8 cellular contexts compared by ENCODE assay signal in genomic region chr6:15621203-15622044, GRCh38. TPM values are rescaled to one million over a fixed set of nuclear protein-coding genes. Genes with fewer than 3 reads are reported as not detected.
A peak's percentile ranks its signal among the peaks of the same experiment; 100 is the strongest.
DNase-seq lines count a peak whose midpoint lies in the region; ATAC-seq and TF ChIP-seq lines count a peak whose summit lies in the region.

No MANE protein-coding gene starts in this region.

- no peaks in the 10 kb centered on the region for H3K9me3 Mint-ChIP-seq in neural progenitor cell

- H3K36me3 Mint-ChIP-seq in neural progenitor cell: no peaks in the 10 kb centered on the region

- peak overlapping the region; percentile 7 for H3K27ac Mint-ChIP-seq in neural progenitor cell

- peak overlapping the region; percentile 25 for H3K4me3 Mint-ChIP-seq in neural progenitor cell

- H3K9me3 ChIP-seq in BLaER1 treated with 17β-estradiol and CSF1 and Interleukin-3, amounts not matched to agents 10 nM and 100 nM (replicated peaks in 1 of 11): peaks cover 0 to 10% (median 8%) of the 10 kb centered on the region in 11 experiments; a peak in 7 of 22 replicates
- H3K9me3 ChIP-seq in SJCRH30 (replicated peaks) (no peaks in the 10 kb centered on the region), esophagus muscularis mucosa (no peaks in the 10 kb centered on the region), neural progenitor cell (ENCODE audit: low read depth) (no peaks in the 10 kb centered on the region)

- no peaks in the 10 kb centered on the region for H3K79me2 ChIP-seq in neural progenitor cell (ENCODE audit: low read depth)

- no peak overlapping the region for H3K4me3 ChIP-seq in BLaER1 treated with 17β-estradiol and CSF1 and Interleukin-3, amounts not matched to agents 10 nM and 100 nM
- H3K4me3 ChIP-seq in SJCRH30: no peak overlapping the region
- H3K4me3 ChIP-seq in esophagus muscularis mucosa: no peak overlapping the region
- no peak overlapping the region for H3K4me3 ChIP-seq in neural progenitor cell

- peaks cover 0 to 61% (median 8%) of the 10 kb centered on the region in 11 experiments; a peak in 12 of 22 replicates for H4K20me1 ChIP-seq in BLaER1 treated with 17β-estradiol and CSF1 and Interleukin-3, amounts not matched to agents 10 nM and 100 nM
- peaks cover 4% of the 10 kb centered on the region for H4K20me1 ChIP-seq in neural progenitor cell (ENCODE audit: low read depth)

- TF ChIP-seq EP300 in esophagus muscularis mucosa (IDR thresholded peaks at IDR 0.05): peak; percentile 5

- peaks cover 19 to 56% (median 23%) of the 10 kb centered on the region in 10 experiments for H3K4me1 ChIP-seq in BLaER1 treated with 17β-estradiol and CSF1 and Interleukin-3, amounts not matched to agents 10 nM and 100 nM
- peaks cover 22% of the 10 kb centered on the region for H3K4me1 ChIP-seq in SJCRH30
- peaks cover 31 to 37% (median 33%) of the 10 kb centered on the region in 4 donors for H3K4me1 ChIP-seq in esophagus muscularis mucosa
- peaks cover 20% of the 10 kb centered on the region for H3K4me1 ChIP-seq in neural progenitor cell

- DNase-seq in SJCRH30 (peak; percentile 48 to 69), esophagus muscularis mucosa (ENCODE audit: extremely low spot score) (no peak), neural progenitor cell (ENCODE audit: low spot score) (peak; percentile 65), A172 (ENCODE audit: low spot score) (no peak)

- peak overlapping the region in 8 of 11 experiments; percentile 3 to 60 (median 44); a peak in 12 of 22 replicates for H3K27ac ChIP-seq in BLaER1 treated with 17β-estradiol and CSF1 and Interleukin-3, amounts not matched to agents 10 nM and 100 nM
- no peak overlapping the region for H3K27ac ChIP-seq in SJCRH30
- peak overlapping the region; percentile 41 to 69 (median 63) for H3K27ac ChIP-seq in esophagus muscularis mucosa (replicated peaks in 1 of 4)
- no peak overlapping the region for H3K27ac ChIP-seq in neural progenitor cell

- peak overlapping the region; percentile 8 to 70 (median 48); a peak in 18 of 22 replicates for H3K4me2 ChIP-seq in BLaER1 treated with 17β-estradiol and CSF1 and Interleukin-3, amounts not matched to agents 10 nM and 100 nM
- no peak overlapping the region for H3K4me2 ChIP-seq in neural progenitor cell

- peak overlapping the region in 10 of 11 experiments; percentile 1 to 53 (median 40); a peak in 9 of 22 replicates for H3K9ac ChIP-seq in BLaER1 treated with 17β-estradiol and CSF1 and Interleukin-3, amounts not matched to agents 10 nM and 100 nM
- no peak overlapping the region for H3K9ac ChIP-seq in neural progenitor cell

- peaks cover 10 to 51% (median 30%) of the 10 kb centered on the region in 11 experiments; a peak in 20 of 22 replicates for H3K36me3 ChIP-seq in BLaER1 treated with 17β-estradiol and CSF1 and Interleukin-3, amounts not matched to agents 10 nM and 100 nM
- H3K36me3 ChIP-seq in SJCRH30: no peaks in the 10 kb centered on the region
- H3K36me3 ChIP-seq in esophagus muscularis mucosa: peaks cover 0 to 12% (median 0%) of the 10 kb centered on the region in 4 donors
- H3K36me3 ChIP-seq in neural progenitor cell: no peaks in the 10 kb centered on the region

- no peaks in the 10 kb centered on the region for H3K27me3 ChIP-seq in BLaER1 treated with 17β-estradiol and CSF1 and Interleukin-3, amounts not matched to agents 10 nM and 100 nM
- H3K27me3 ChIP-seq in SJCRH30 (no peaks in the 10 kb centered on the region), esophagus muscularis mucosa (no peaks in the 10 kb centered on the region), neural progenitor cell (no peaks in the 10 kb centered on the region)

- H3K4me1 Mint-ChIP-seq in neural progenitor cell: peaks cover 17% of the 10 kb centered on the region

- no peak for TF ChIP-seq POLR2A in esophagus muscularis mucosa (IDR thresholded peaks at IDR 0.05; ENCODE audit: low read depth)

- intact Hi-C loops in esophagus muscularis mucosa (cut with DNase I): loop anchor here (5.0 to 10.0 kb wide), 3 partner anchors 129 to 1487 kb away; no protein-coding TSS in a partner anchor

- H3F3A ChIP-seq in neural progenitor cell (ENCODE audit: low read depth): peaks cover 15% of the 10 kb centered on the region

- no peak overlapping the region for H2AFZ ChIP-seq in neural progenitor cell (replicated peaks)

- 45% methylated on average over 6 of the region's 6 CpGs for WGBS in esophagus muscularis mucosa

- peak; percentile 78 for ATAC-seq in GM19328 (IDR thresholded peaks at IDR 0.05; ENCODE audit: unreplicated experiment)
- peak; percentile 89 for ATAC-seq in HG03159 (IDR thresholded peaks at IDR 0.05; ENCODE audit: unreplicated experiment)
- no peak for ATAC-seq in GM19324 (IDR thresholded peaks at IDR 0.05; ENCODE audit: low FRiP score, unreplicated experiment)

- H3K27me3 Mint-ChIP-seq in neural progenitor cell (ENCODE audit: insufficient read depth, low read depth): no peaks in the 10 kb centered on the region

- TF ChIP-seq CTCF in esophagus muscularis mucosa (IDR thresholded peaks at IDR 0.05): no peak
- TF ChIP-seq CTCF in neural progenitor cell (IDR thresholded peaks at IDR 0.05): no peak

RNA-seq across cellular contexts. Expression of gene DTNBP1, which starts 41.4 kb away (rescaled TPM):
- 5.4 and 6.2 TPM in 2 replicates for total RNA-seq in SJCRH30 (2014; rRNA removed; shearing (Covaris generic))
- total RNA-seq in esophagus muscularis mucosa (10 to 100 TPM; 18.3 to 26.8 (median 25.4) TPM), neural progenitor cell (ENCODE audit: low replicate concordance) (4.5 and 6.0 TPM in 2 replicates)
- 1.6 and 12.4 TPM in 2 replicates for total RNA-seq in A172 (2014; rRNA removed; shearing (Covaris generic))

Comparison
In these comparisons a context has a peak if more than half of its experiments do, and no peak if none do; other contexts are left out.
1. H3K27ac ChIP-seq: peak in BLaER1 treated with 17β-estradiol and CSF1 and Interleukin-3, amounts not matched to agents 10 nM and 100 nM (8 of 11) and esophagus muscularis mucosa (4 of 4); none in SJCRH30 (single experiment) and neural progenitor cell (single experiment).
2. DNase-seq: peak in SJCRH30 (2 of 2) and neural progenitor cell (single experiment); none in esophagus muscularis mucosa (single experiment) and A172 (single experiment).